10 cellular contexts compared by ENCODE assay signal in genomic region chr4:40622913-40623312, GRCh38. TPM values are rescaled to one million over a fixed set of nuclear protein-coding genes. Genes with fewer than 3 reads are reported as not detected.
DNase-seq lines count a peak whose midpoint lies in the region; ATAC-seq and TF ChIP-seq lines count a peak whose summit lies in the region.
"Had no signal": no experiment of that assay in that cellular context is flagged by ENCODE, and none has a peak within 500 bp of the region (broad histone marks: within the 10 kb centered on the region; RNA-seq: fewer than 3 reads in every experiment).

No MANE protein-coding gene starts in this region.

- peaks cover 4% of the 10 kb centered on the region for H3K9me3 Mint-ChIP-seq in stimulated activated memory B cell treated with anti-CD40 and anti-IgM and Interleukin-4, amounts not matched to agents 10 μg/mL and 1 μg/mL and 100 μg/mL, for 72 hours

- no peaks in the 10 kb centered on the region for H3K27me3 Mint-ChIP-seq in stimulated activated memory B cell treated with anti-CD40 and anti-IgM and Interleukin-4, amounts not matched to agents 10 μg/mL and 1 μg/mL and 100 μg/mL, for 72 hours

- peaks cover 30 to 56% of the 10 kb centered on the region in 2 donors for H3K4me1 ChIP-seq in adrenal gland (replicated peaks in 1 of 2)

- ATAC-seq in HG02885 (IDR thresholded peaks at IDR 0.05; ENCODE audit: poor library complexity, unreplicated experiment) (peak; percentile 51), GM21576 (IDR thresholded peaks at IDR 0.05; ENCODE audit: unreplicated experiment) (no peak)
- ATAC-seq in stimulated activated memory B cell treated with anti-CD40 and anti-IgM and Interleukin-4, amounts not matched to agents 10 μg/mL and 1 μg/mL and 100 μg/mL, for 72 hours = no peak

- no peaks in the 10 kb centered on the region for H3K36me3 ChIP-seq in adrenal gland (replicated peaks in 1 of 2)

- no peak overlapping the region for H3K4me3 Mint-ChIP-seq in stimulated activated memory B cell treated with anti-CD40 and anti-IgM and Interleukin-4, amounts not matched to agents 10 μg/mL and 1 μg/mL and 100 μg/mL, for 72 hours

- H3K36me3 Mint-ChIP-seq in stimulated activated memory B cell treated with anti-CD40 and anti-IgM and Interleukin-4, amounts not matched to agents 10 μg/mL and 1 μg/mL and 100 μg/mL, for 72 hours = peaks cover 7% of the 10 kb centered on the region

- H3K27ac ChIP-seq in adrenal gland = peak overlapping the region in 3 of 5 donors; percentile 41 to 98 (median 81)
- H3K27ac ChIP-seq: 22Rv1 had no signal

- TF ChIP-seq POLR2A in adrenal gland (IDR thresholded peaks at IDR 0.05) = no peak

- intact Hi-C loops in adrenal gland (cut with DNase I) = no loop called here

- H3K27ac Mint-ChIP-seq in stimulated activated memory B cell treated with anti-CD40 and anti-IgM and Interleukin-4, amounts not matched to agents 10 μg/mL and 1 μg/mL and 100 μg/mL, for 72 hours = peak overlapping the region; percentile 78

- H3K27me3 ChIP-seq in adrenal gland = no peaks in the 10 kb centered on the region

- peaks cover 47% of the 10 kb centered on the region for H3K4me1 Mint-ChIP-seq in stimulated activated memory B cell treated with anti-CD40 and anti-IgM and Interleukin-4, amounts not matched to agents 10 μg/mL and 1 μg/mL and 100 μg/mL, for 72 hours

- DNase-seq in NCI-H1092 treated with DMSO at 0.1 percent for 48 hours (lab: John Stamatoyannopoulos, UW) = peak; percentile 35
- no peak for DNase-seq in NCI-H1092 (lab: John Stamatoyannopoulos, UW)
- DNase-seq in adrenal gland = no peak
- no peak for DNase-seq in pons (ENCODE audit: low spot score)
- DNase-seq in NCI-H2107 (lab: John Stamatoyannopoulos, UW) = no peak
- DNase-seq: amniotic stem cell had no signal

- WGBS in adrenal gland, 4 donors = 78 to 84% (median 81%) methylated on average over 6 of the region's 6 CpGs

- no peak for TF ChIP-seq CTCF in adrenal gland (IDR thresholded peaks at IDR 0.05)

- no peak overlapping the region for H3K4me3 ChIP-seq in adrenal gland

- no peaks in the 10 kb centered on the region for H3K9me3 ChIP-seq in adrenal gland (replicated peaks in 1 of 3)

RNA-seq across cellular contexts. Expression of gene RBM47, which starts 6.8 kb away (rescaled TPM):
- total RNA-seq in adrenal gland = 100 to 1,000 TPM; 143 to 370 (median 175) TPM
- 100 to 1,000 TPM in 1 of 3 donors, 10 to 100 TPM in 2; 25.7 to 117 (median 26.0) TPM for polyA plus RNA-seq in adrenal gland
